Comparison of ENCODE assay signal across 9 cellular contexts in the genomic region with DNA sequence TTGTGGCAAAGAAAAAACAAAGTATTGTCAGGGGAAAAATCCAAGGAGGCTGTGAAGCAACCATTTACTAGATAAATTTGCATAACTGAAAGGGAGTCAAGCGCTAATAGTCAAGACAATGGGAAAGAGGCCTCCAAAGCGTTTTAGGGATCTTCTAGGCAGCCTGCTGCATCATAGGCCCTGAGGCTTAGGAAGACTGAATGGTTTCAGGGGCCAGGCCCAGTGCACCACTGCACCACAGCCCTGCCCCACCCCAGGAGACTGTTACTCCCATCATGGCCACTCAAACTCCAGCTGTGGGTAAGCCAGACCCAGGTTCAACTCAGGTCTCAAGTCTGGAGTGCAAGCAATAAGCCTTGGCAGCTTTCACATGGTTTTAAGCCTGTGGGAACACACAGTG.
"Had no signal": no experiment of that assay in that cellular context is flagged by ENCODE, and none has a peak within 500 bp of the region (broad histone marks: within the 10 kb centered on the region; RNA-seq: fewer than 3 reads in every experiment).

No MANE protein-coding gene starts in this region.

- H3K4me2 ChIP-seq: KMS-11 had no signal

- H3K4me3 Mint-ChIP-seq: H9, HFFc6, IgD-negative memory B cell had no signal

- ATAC-seq: HCT116, HepG2 had no signal

- H3K27ac ChIP-seq: HL-60, KMS-11 had no signal

- DNase-seq: GOT3, H9, HFFc6, KBM-7 had no signal

- H3K4me1 Mint-ChIP-seq: H9, IgD-negative memory B cell had no signal

- H3K9ac ChIP-seq: KMS-11 had no signal

- H3K27me3 Mint-ChIP-seq: IgD-negative memory B cell had no signal

- H3K36me3 Mint-ChIP-seq: IgD-negative memory B cell had no signal

- H3K27ac Mint-ChIP-seq: H9, HFFc6 had no signal
